ENCODE assay signal across 20 cellular contexts in the genomic region with DNA sequence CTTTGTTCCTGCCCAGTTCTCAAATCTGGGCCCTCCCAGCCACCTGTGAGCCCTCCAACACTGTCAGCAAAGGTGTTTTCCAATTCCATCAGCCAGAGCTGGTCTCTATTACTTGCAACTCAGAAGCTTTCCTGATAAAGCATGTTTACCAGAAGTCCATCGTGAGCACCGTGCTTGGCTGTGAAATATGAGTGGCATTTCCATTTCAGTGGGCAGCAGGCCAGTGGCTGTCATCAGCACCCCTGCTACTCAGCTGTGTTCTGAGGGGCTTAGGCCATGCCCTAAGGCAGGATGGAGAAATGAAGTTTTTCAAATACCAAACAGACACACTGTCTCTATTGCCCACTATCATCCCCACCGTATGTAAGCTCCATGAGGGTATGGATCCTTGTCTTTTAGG.
"Had no signal": no experiment of that assay in that cellular context is flagged by ENCODE, and none has a peak within 500 bp of the region (broad histone marks: within the 10 kb centered on the region; RNA-seq: fewer than 3 reads in every experiment).

No MANE protein-coding gene starts in this region.

- H3K9me3 Mint-ChIP-seq: memory B cell, naive B cell, nephron had no signal

- H3K4me1 ChIP-seq: foreskin keratinocyte had no signal

- H3K36me3 ChIP-seq: lower lobe of right lung, stomach, thoracic aorta, transverse colon had no signal

- H3K27ac ChIP-seq: coronary artery, foreskin keratinocyte, lower lobe of right lung, stomach, thoracic aorta, transverse colon had no signal

- H3K27ac Mint-ChIP-seq: endodermal cell, memory B cell, nephron had no signal

- H3K4me3 Mint-ChIP-seq: endodermal cell, memory B cell, naive B cell, nephron had no signal

- DNase-seq: central memory CD4-positive, alpha-beta T cell; effector CD4-positive, alpha-beta T cell; endodermal cell; erythroblast; foreskin keratinocyte; hippocampal formation; islet precursor cell; lower lobe of right lung; naive B cell; stimulated activated CD4-positive, alpha-beta T cell treated with anti-CD3 and anti-CD28 coated beads, Interleukin-2, amount 100 ng/mL, for 24 hours; stimulated activated CD4-positive, alpha-beta T cell treated with anti-CD3 and anti-CD28 coated beads, Interleukin-4, amount 100 ng/mL, for 4 hours; stimulated activated naive CD4-positive, alpha-beta T cell; stomach; substantia nigra; transverse colon had no signal

- H3K27me3 ChIP-seq: foreskin keratinocyte, stomach, transverse colon had no signal

- H3K4me3 ChIP-seq: coronary artery, lower lobe of right lung, stomach, thoracic aorta, transverse colon had no signal

- ATAC-seq: foreskin keratinocyte, left lobe of liver, lower lobe of right lung had no signal

- H3K9me3 ChIP-seq: lower lobe of right lung, stomach, thoracic aorta, transverse colon had no signal

- H3K36me3 Mint-ChIP-seq: memory B cell, naive B cell had no signal
